ENCODE assay signal across 8 cellular contexts in the genomic region with DNA sequence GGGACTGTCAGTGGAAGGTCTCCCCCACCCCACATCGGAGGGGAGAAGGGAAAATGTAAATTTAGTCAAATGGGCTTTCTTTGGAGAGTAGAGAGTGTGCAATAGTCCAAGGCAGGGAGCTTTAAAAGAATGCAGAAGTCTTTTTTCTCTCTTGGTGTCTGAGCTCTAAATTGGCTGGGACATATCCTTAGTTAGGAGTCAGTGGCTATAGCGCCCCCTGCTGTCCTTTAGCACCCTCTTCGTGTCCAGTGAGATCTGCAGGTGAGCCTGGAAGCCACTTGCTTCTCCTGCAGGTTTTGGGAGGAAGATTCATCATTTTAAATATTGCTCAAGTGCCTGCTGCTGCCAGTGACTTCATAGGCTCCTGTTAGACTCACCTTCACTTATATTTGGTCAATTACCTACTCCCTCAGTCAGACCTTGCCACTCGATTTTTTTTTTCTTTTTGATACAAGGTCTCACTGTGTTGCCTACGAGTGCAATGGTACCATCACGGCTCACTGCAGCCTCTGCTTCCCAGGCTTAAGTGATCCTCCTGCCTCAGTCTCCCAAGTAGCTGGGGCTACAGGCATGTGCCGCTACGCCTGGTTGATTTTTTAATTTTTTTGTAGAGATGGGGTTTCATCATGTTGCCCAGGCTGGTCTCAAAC.
DNase-seq lines count a peak whose midpoint lies in the region; ATAC-seq lines count a peak whose summit lies in the region.

No MANE protein-coding gene starts in this region.

- in situ Hi-C loops in Caki2 (cut with HindIII; ENCODE audit: low pct_unique_long_range_greater_than_20kb, low sequenced_read_pairs) = loop anchor here (10.0 kb wide), 1 partner anchor 206 kb away; no protein-coding TSS in a partner anchor

- H3K4me3 ChIP-seq in NT2/D1 (ENCODE audit: insufficient read length, low read depth) = no peak overlapping the region

- DNase-seq in Caki2 (ENCODE audit: low read depth) (peak; percentile 46), HK-2 (ENCODE audit: unreplicated experiment) (peak; percentile 52), NT2/D1 (ENCODE audit: low read depth, low spot score) (peak; percentile 88), activated T-cell treated with anti-CD3 and anti-CD28 coated beads for 1 hour (ENCODE audit: low read depth) (peak; percentile 74), NCI-H128 (lab: John Stamatoyannopoulos, UW; ENCODE audit: unreplicated experiment) (no peak)
- DNase-seq in natural killer cell treated with Interleukin-12 subunit alpha and Interleukin-12 subunit beta and Interleukin-15 and Interleukin-18, amount 100 ng/mL, for 72 hours (ENCODE audit: low spot score) = peak; percentile 82
- peak; percentile 68 for DNase-seq in stimulated activated naive B cell treated with anti-CD40 and anti-IgM and Interleukin-4, amounts not matched to agents 10 μg/mL and 1 μg/mL and 100 μg/mL, for 72 hours

- no peaks in the 10 kb centered on the region for H3K9me3 Mint-ChIP-seq in natural killer cell treated with Interleukin-12 subunit alpha and Interleukin-12 subunit beta and Interleukin-15 and Interleukin-18, amount 100 ng/mL, for 72 hours
- no peaks in the 10 kb centered on the region for H3K9me3 Mint-ChIP-seq in stimulated activated naive B cell treated with anti-CD40 and anti-IgM and Interleukin-4, amounts not matched to agents 10 μg/mL and 1 μg/mL and 100 μg/mL, for 72 hours

- H3K36me3 Mint-ChIP-seq in natural killer cell treated with Interleukin-12 subunit alpha and Interleukin-12 subunit beta and Interleukin-15 and Interleukin-18, amount 100 ng/mL, for 72 hours = peaks cover 4% of the 10 kb centered on the region
- H3K36me3 Mint-ChIP-seq in stimulated activated naive B cell treated with anti-CD40 and anti-IgM and Interleukin-4, amounts not matched to agents 10 μg/mL and 1 μg/mL and 100 μg/mL, for 72 hours = peaks cover 15 to 36% of the 10 kb centered on the region in 2 donors

- peaks cover 48 to 70% of the 10 kb centered on the region in 2 donors for H3K4me1 Mint-ChIP-seq in natural killer cell treated with Interleukin-12 subunit alpha and Interleukin-12 subunit beta and Interleukin-15 and Interleukin-18, amount 100 ng/mL, for 72 hours (ENCODE audit: low read depth in 2 of 2)
- peaks cover 69 to 95% of the 10 kb centered on the region in 2 donors for H3K4me1 Mint-ChIP-seq in stimulated activated naive B cell treated with anti-CD40 and anti-IgM and Interleukin-4, amounts not matched to agents 10 μg/mL and 1 μg/mL and 100 μg/mL, for 72 hours

- H3K27ac Mint-ChIP-seq in natural killer cell treated with Interleukin-12 subunit alpha and Interleukin-12 subunit beta and Interleukin-15 and Interleukin-18, amount 100 ng/mL, for 72 hours = no peak overlapping the region
- peak overlapping the region; percentile 90 for H3K27ac Mint-ChIP-seq in stimulated activated naive B cell treated with anti-CD40 and anti-IgM and Interleukin-4, amounts not matched to agents 10 μg/mL and 1 μg/mL and 100 μg/mL, for 72 hours

- no peaks in the 10 kb centered on the region for H3K27me3 Mint-ChIP-seq in natural killer cell treated with Interleukin-12 subunit alpha and Interleukin-12 subunit beta and Interleukin-15 and Interleukin-18, amount 100 ng/mL, for 72 hours
- H3K27me3 Mint-ChIP-seq in stimulated activated naive B cell treated with anti-CD40 and anti-IgM and Interleukin-4, amounts not matched to agents 10 μg/mL and 1 μg/mL and 100 μg/mL, for 72 hours = no peaks in the 10 kb centered on the region

- no peaks in the 10 kb centered on the region for H3K36me3 ChIP-seq in NT2/D1 (ENCODE audit: insufficient read depth, insufficient read length, low read length)

- H3K27me3 ChIP-seq in NT2/D1 (ENCODE audit: insufficient read depth, insufficient read length) = no peaks in the 10 kb centered on the region

- ATAC-seq in esophagus mucosa = peak; percentile 77
- ATAC-seq in natural killer cell treated with Interleukin-12 subunit alpha and Interleukin-12 subunit beta and Interleukin-15 and Interleukin-18, amount 100 ng/mL, for 72 hours = peak; percentile 59 to 70
- ATAC-seq in stimulated activated naive B cell treated with anti-CD40 and anti-IgM and Interleukin-4, amounts not matched to agents 10 μg/mL and 1 μg/mL and 100 μg/mL, for 72 hours (replicated peaks) = peak; percentile 59

- no peak overlapping the region for H3K4me3 Mint-ChIP-seq in natural killer cell treated with Interleukin-12 subunit alpha and Interleukin-12 subunit beta and Interleukin-15 and Interleukin-18, amount 100 ng/mL, for 72 hours
- H3K4me3 Mint-ChIP-seq in stimulated activated naive B cell treated with anti-CD40 and anti-IgM and Interleukin-4, amounts not matched to agents 10 μg/mL and 1 μg/mL and 100 μg/mL, for 72 hours = peak overlapping the region; percentile 50 to 70

- H3K4me1 ChIP-seq in NT2/D1 (ENCODE audit: insufficient read depth, insufficient read length) = peaks cover 3% of the 10 kb centered on the region

- no peak overlapping the region for H3K9ac ChIP-seq in NT2/D1 (ENCODE audit: insufficient read length, low read depth)

- H3K9me3 ChIP-seq in NT2/D1 (ENCODE audit: insufficient read depth, low read length) = no peaks in the 10 kb centered on the region
